In the genomic region with DNA sequence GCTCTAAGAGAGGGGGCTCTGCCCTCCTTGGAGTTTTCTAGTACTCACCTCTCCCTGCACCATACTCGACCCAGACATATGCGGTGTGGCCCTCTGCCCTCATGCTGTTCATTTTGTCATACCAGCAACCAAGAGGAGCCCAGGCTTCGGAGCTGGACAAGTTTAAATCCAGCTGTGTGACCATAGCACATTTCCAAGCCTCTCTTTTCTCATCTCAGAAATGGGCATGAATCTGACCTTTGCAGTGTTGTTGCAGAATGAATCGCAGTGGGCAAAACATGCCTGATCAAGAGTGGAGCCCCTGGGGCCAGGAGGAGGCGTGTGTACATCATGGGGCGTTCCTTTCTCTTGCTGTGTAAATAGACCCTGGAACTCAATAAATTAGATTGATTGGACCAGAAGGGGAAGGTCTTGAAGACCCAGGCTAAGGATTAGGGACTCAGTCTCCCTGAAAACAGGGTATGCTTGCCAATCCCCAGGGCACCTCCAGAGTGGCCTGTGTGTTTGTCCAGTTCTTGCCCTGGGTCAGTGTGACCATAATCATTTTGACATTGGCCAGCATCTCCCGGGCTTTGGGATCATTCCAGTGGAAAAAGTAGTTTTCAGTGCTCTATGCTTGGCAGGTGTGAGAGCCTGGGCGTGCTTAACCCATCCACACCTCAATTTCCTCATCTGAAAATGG, we compare ENCODE assay signal across 1 cellular context.
TF ChIP-seq lines count a peak whose summit lies in the region.

No MANE protein-coding gene starts in this region.

TF ChIP-seq in GM23338, 12 proteins besides CTCF, POLR2A, EP300 and RAD21:
- TF ChIP-seq EZH2 (IDR thresholded peaks at IDR 0.05; ENCODE audit: low read depth, unreplicated experiment) = no peak
- no peak for TF ChIP-seq STAT1 (IDR thresholded peaks at IDR 0.05; ENCODE audit: unreplicated experiment)
TF ChIP-seq in GM23338: peak in this region for 0.
